In the genomic region with DNA sequence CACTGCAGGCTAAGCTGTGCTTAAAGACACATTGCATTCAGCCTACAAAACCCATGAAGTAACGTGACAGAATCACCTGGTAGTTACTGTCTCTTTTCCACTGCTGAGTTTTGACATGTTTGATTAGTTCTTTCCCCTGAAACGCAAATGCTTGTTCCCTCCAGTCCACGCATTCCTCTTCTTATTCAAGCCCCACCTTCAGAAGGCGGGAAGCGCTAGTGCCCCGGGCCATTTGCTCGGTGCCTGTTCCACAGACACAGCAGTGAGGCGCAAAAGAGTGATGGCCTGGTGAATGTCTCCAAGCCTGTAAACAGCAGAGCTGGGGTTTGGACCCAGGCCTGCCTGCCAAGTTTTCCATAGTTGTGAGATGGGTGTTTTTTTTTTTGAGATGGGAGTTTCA, we compare ENCODE assay signal across 15 cellular contexts. TPM values are rescaled to one million over a fixed set of nuclear protein-coding genes. Genes with fewer than 3 reads are reported as not detected.
A peak's percentile ranks its signal among the peaks of the same experiment; 100 is the strongest.
DNase-seq lines count a peak whose midpoint lies in the region; ATAC-seq, FAIRE-seq and TF ChIP-seq lines count a peak whose summit lies in the region.
"Had no signal": no experiment of that assay in that cellular context is flagged by ENCODE, and none has a peak within 500 bp of the region (broad histone marks: within the 10 kb centered on the region; RNA-seq: fewer than 3 reads in every experiment).

No MANE protein-coding gene starts in this region.

- peaks cover 41% of the 10 kb centered on the region for H3K4me1 Mint-ChIP-seq in activated T-cell treated with anti-CD3 and anti-CD28 coated beads, Interleukin-2, amount 50 U/mL, for 72 hours (ENCODE audit: low read depth)
- H3K4me1 Mint-ChIP-seq in neural progenitor cell: peaks cover 38% of the 10 kb centered on the region

- peaks cover 18 to 38% of the 10 kb centered on the region in 2 donors for H3K36me3 Mint-ChIP-seq in activated T-cell treated with anti-CD3 and anti-CD28 coated beads, Interleukin-2, amount 50 U/mL, for 72 hours (ENCODE audit: insufficient read depth in 2 of 2)
- H3K36me3 Mint-ChIP-seq in neural progenitor cell: peaks cover 16% of the 10 kb centered on the region

- peak overlapping the region; percentile 66 for H3K27ac Mint-ChIP-seq in activated T-cell treated with anti-CD3 and anti-CD28 coated beads, Interleukin-2, amount 50 U/mL, for 72 hours
- H3K27ac Mint-ChIP-seq in neural progenitor cell: no peak overlapping the region
- H3K27ac Mint-ChIP-seq: T-cell had no signal

- no peak overlapping the region for H2AFZ ChIP-seq in neural progenitor cell (replicated peaks)
- H2AFZ ChIP-seq: GM23248 had no signal

- H3K27ac ChIP-seq in RWPE2 (ENCODE audit: poor library complexity, severe bottlenecking) (peak overlapping the region; percentile 3), neural progenitor cell (no peak overlapping the region)
- H3K27ac ChIP-seq: GM23248 had no signal

- H4K20me1 ChIP-seq in neural progenitor cell (ENCODE audit: low read depth): peaks cover 77% of the 10 kb centered on the region

- H3K27me3 ChIP-seq in RWPE2 (ENCODE audit: insufficient read depth, poor library complexity, severe bottlenecking) (no peaks in the 10 kb centered on the region), neural progenitor cell (no peaks in the 10 kb centered on the region)

- no peaks in the 10 kb centered on the region for H3K9me3 ChIP-seq in RWPE2 (ENCODE audit: severe bottlenecking)
- H3K9me3 ChIP-seq in neural progenitor cell (ENCODE audit: low read depth): no peaks in the 10 kb centered on the region

- no peaks in the 10 kb centered on the region for H3K27me3 Mint-ChIP-seq in activated T-cell treated with anti-CD3 and anti-CD28 coated beads, Interleukin-2, amount 50 U/mL, for 72 hours (ENCODE audit: low read depth)
- H3K27me3 Mint-ChIP-seq in neural progenitor cell (ENCODE audit: insufficient read depth, low read depth): peaks cover 11% of the 10 kb centered on the region
- H3K27me3 Mint-ChIP-seq: T-cell had no signal

- peak overlapping the region; percentile 39 to 100 for H3K4me3 Mint-ChIP-seq in activated T-cell treated with anti-CD3 and anti-CD28 coated beads, Interleukin-2, amount 50 U/mL, for 72 hours
- H3K4me3 Mint-ChIP-seq in neural progenitor cell: peak overlapping the region; percentile 70
- H3K4me3 Mint-ChIP-seq: T-cell had no signal

- DNase-seq in activated T-cell treated with anti-CD3 and anti-CD28 coated beads, Interleukin-2, amount 50 U/mL, for 72 hours: no peak
- no peak for DNase-seq in activated T-cell treated with anti-CD3 and anti-CD28 coated beads for 4 hours
- no peak for DNase-seq in RWPE2 (ENCODE audit: low spot score)
- DNase-seq in neural progenitor cell (ENCODE audit: low spot score): no peak
- DNase-seq in D721Med (ENCODE audit: insufficient read length, low spot score): no peak
- DNase-seq: activated CD4-positive, alpha-beta T cell treated with anti-CD3 and anti-CD28 coated beads, Interleukin-2, amount 50 U/mL, for 48 hours; amygdala; dermis blood vessel endothelial cell; GM23248; NCI-H1105; stimulated activated CD4-positive, alpha-beta T cell treated with anti-CD3 and anti-CD28 coated beads, Interleukin-4, amount 100 ng/mL, for 1 hour; stimulated activated naive CD4-positive, alpha-beta T cell treated with Interleukin-2 at 50 U/mL for 16 hours; T-cell had no signal

- H3K36me3 ChIP-seq in RWPE2 (ENCODE audit: low read depth): peaks cover 69% of the 10 kb centered on the region
- H3K36me3 ChIP-seq in neural progenitor cell: peaks cover 7% of the 10 kb centered on the region

- no peaks in the 10 kb centered on the region for H3K9me3 Mint-ChIP-seq in activated T-cell treated with anti-CD3 and anti-CD28 coated beads, Interleukin-2, amount 50 U/mL, for 72 hours
- no peaks in the 10 kb centered on the region for H3K9me3 Mint-ChIP-seq in neural progenitor cell
- H3K9me3 Mint-ChIP-seq: T-cell had no signal

- H3K4me3 ChIP-seq in RWPE2 (ENCODE audit: severe bottlenecking): no peak overlapping the region
- H3K4me3 ChIP-seq in neural progenitor cell: no peak overlapping the region
- H3K4me3 ChIP-seq: GM23248 had no signal

- H3K4me1 ChIP-seq in RWPE2 (ENCODE audit: insufficient read depth, poor library complexity, severe bottlenecking): peaks cover 8% of the 10 kb centered on the region
- H3K4me1 ChIP-seq in neural progenitor cell: peaks cover 7% of the 10 kb centered on the region

- H3K4me2 ChIP-seq in neural progenitor cell: no peak overlapping the region

- peaks cover 51% of the 10 kb centered on the region for H3F3A ChIP-seq in neural progenitor cell (ENCODE audit: low read depth)

- ATAC-seq in activated T-cell treated with anti-CD3 and anti-CD28 coated beads, Interleukin-2, amount 50 U/mL, for 72 hours (replicated peaks in 1 of 2): no peak
- ATAC-seq in RWPE2 (ENCODE audit: low read depth) (no peak), HG03354 (IDR thresholded peaks at IDR 0.05; ENCODE audit: poor library complexity, severe bottlenecking, unreplicated experiment) (no peak)
- ATAC-seq: T-cell had no signal

- FAIRE-seq in D721Med (lab: Jason Lieb, UNC): no peak

- H3K9ac ChIP-seq in neural progenitor cell: no peak overlapping the region
- H3K9ac ChIP-seq: GM23248 had no signal

- peaks cover 54% of the 10 kb centered on the region for H3K79me2 ChIP-seq in neural progenitor cell (ENCODE audit: low read depth)

- TF ChIP-seq CTCF in RWPE2 (IDR thresholded peaks at IDR 0.05; ENCODE audit: poor library complexity, severe bottlenecking) (no peak), neural progenitor cell (IDR thresholded peaks at IDR 0.05) (no peak), D721Med (IDR thresholded peaks at IDR 0.05; ENCODE audit: insufficient read depth, missing control alignments) (no peak)

RNA-seq across cellular contexts. Expression of a gene that starts 10.9 kb away (rescaled TPM):
- not detected for total RNA-seq in activated T-cell treated with anti-CD3 and anti-CD28 coated beads, Interleukin-2, amount 50 U/mL, for 72 hours
- total RNA-seq in neural progenitor cell (ENCODE audit: low replicate concordance): not detected in 2 replicates
- total RNA-seq: dermis blood vessel endothelial cell, GM23248, HT-29, T-cell had no signal

RNA-seq across cellular contexts. Expression of a gene that starts 22.5 kb away (rescaled TPM):
- 1 to 10 TPM; 1.7 to 2.3 TPM for total RNA-seq in activated T-cell treated with anti-CD3 and anti-CD28 coated beads, Interleukin-2, amount 50 U/mL, for 72 hours
- not detected in 2 replicates for total RNA-seq in neural progenitor cell (ENCODE audit: low replicate concordance)
- total RNA-seq: dermis blood vessel endothelial cell, GM23248 had no signal

RNA-seq across cellular contexts. Expression of a gene that starts 30.8 kb away (rescaled TPM):
- not detected for total RNA-seq in activated T-cell treated with anti-CD3 and anti-CD28 coated beads, Interleukin-2, amount 50 U/mL, for 72 hours
- not detected in 2 replicates for total RNA-seq in neural progenitor cell (ENCODE audit: low replicate concordance)
- total RNA-seq: dermis blood vessel endothelial cell, GM23248, HT-29, T-cell had no signal

RNA-seq across cellular contexts. Expression of a gene that starts 32.3 kb away (rescaled TPM):
- total RNA-seq in activated T-cell treated with anti-CD3 and anti-CD28 coated beads, Interleukin-2, amount 50 U/mL, for 72 hours: not detected
- total RNA-seq in neural progenitor cell (ENCODE audit: low replicate concordance): not detected in 2 replicates
- total RNA-seq: dermis blood vessel endothelial cell, GM23248, HT-29, T-cell had no signal

RNA-seq across cellular contexts. Expression of a gene that starts 53.6 kb away (rescaled TPM):
- not detected for total RNA-seq in activated T-cell treated with anti-CD3 and anti-CD28 coated beads, Interleukin-2, amount 50 U/mL, for 72 hours
- not detected in 2 replicates for total RNA-seq in neural progenitor cell (ENCODE audit: low replicate concordance)
- total RNA-seq: dermis blood vessel endothelial cell, GM23248, HT-29, T-cell had no signal
